9 cellular contexts compared by ENCODE assay signal in genomic region chr11:116078101-116078561, GRCh38.
DNase-seq lines count a peak whose midpoint lies in the region; ATAC-seq and TF ChIP-seq lines count a peak whose summit lies in the region.
"Had no signal": no experiment of that assay in that cellular context is flagged by ENCODE, and none has a peak within 500 bp of the region (broad histone marks: within the 10 kb centered on the region; RNA-seq: fewer than 3 reads in every experiment).

No MANE protein-coding gene starts in this region.

- no peaks in the 10 kb centered on the region for H3K27me3 ChIP-seq in left lung

- peak in 1 of 2 donors; percentile 10 for TF ChIP-seq CTCF in left lung (IDR thresholded peaks at IDR 0.05)

- intact Hi-C loops in left lung (cut with DNase I) (no loop called here), posterior cingulate gyrus (cut with DNase I) (no loop called here), cardiac septum (cut with DNase I) (no loop called here)

- no peaks in the 10 kb centered on the region for H3K36me3 ChIP-seq in left lung

- ATAC-seq in left lung = peak; percentile 73

- H3K4me1 ChIP-seq in left lung = no peaks in the 10 kb centered on the region

- H3K4me3 ChIP-seq in left lung = no peak overlapping the region

- no peaks in the 10 kb centered on the region for H3K9me3 ChIP-seq in left lung

- peak; percentile 89 for DNase-seq in DMS53 treated with DMSO at 0.1 percent for 48 hours (lab: John Stamatoyannopoulos, UW; ENCODE audit: unreplicated experiment)
- peak; percentile 14 for DNase-seq in KG1 (lab: John Stamatoyannopoulos, UW)
- peak; percentile 40 for DNase-seq in RPMI7951 (ENCODE audit: low read depth)
- DNase-seq in left lung = no peak
- no peak for DNase-seq in posterior cingulate gyrus
- DNase-seq in cardiac septum (ENCODE audit: low spot score) = no peak
- DNase-seq in NOMO-1 treated with DMSO at 0.1 percent for 48 hours (lab: John Stamatoyannopoulos, UW; ENCODE audit: unreplicated experiment) = no peak
- no peak for DNase-seq in anterior cingulate cortex (lab: John Stamatoyannopoulos, UW)
- DNase-seq: T1000 had no signal

- H3K27ac ChIP-seq in left lung = no peak overlapping the region

Comparison
In these comparisons a context has a peak if more than half of its experiments do, and no peak if none do; other contexts are left out.
1. DNase-seq: peak in DMS53 treated with DMSO at 0.1 percent for 48 hours (single experiment), KG1 (single experiment) and RPMI7951 (single experiment); none in left lung (0 of 2), posterior cingulate gyrus (0 of 10), cardiac septum (single experiment), NOMO-1 treated with DMSO at 0.1 percent for 48 hours (single experiment) and anterior cingulate cortex (0 of 58).